ENCODE assay signal across 11 cellular contexts in genomic region chr2:59173325-59173724, GRCh38.
"Had no signal": no experiment of that assay in that cellular context is flagged by ENCODE, and none has a peak within 500 bp of the region (broad histone marks: within the 10 kb centered on the region; RNA-seq: fewer than 3 reads in every experiment).

No MANE protein-coding gene starts in this region.

- H3K9ac ChIP-seq: GM23248 had no signal

- H3K9me3 ChIP-seq: HAP-1 had no signal

- H2AFZ ChIP-seq: GM23248, GM23338 had no signal

- H3K36me3 ChIP-seq: HAP-1 had no signal

- ATAC-seq: GM23338, HCT116 had no signal

- H3K27ac ChIP-seq: GM23248 had no signal

- H3K4me1 ChIP-seq: HAP-1 had no signal

- H3K4me3 ChIP-seq: GM23248, GM23338, HAP-1 had no signal

- DNase-seq: GM23248, GOT3, H7, H9, HCEC 1CT, HFFc6 had no signal

- H3K4me2 ChIP-seq: GM23338 had no signal

- FAIRE-seq: H1, H54 had no signal
